In the genomic region with DNA sequence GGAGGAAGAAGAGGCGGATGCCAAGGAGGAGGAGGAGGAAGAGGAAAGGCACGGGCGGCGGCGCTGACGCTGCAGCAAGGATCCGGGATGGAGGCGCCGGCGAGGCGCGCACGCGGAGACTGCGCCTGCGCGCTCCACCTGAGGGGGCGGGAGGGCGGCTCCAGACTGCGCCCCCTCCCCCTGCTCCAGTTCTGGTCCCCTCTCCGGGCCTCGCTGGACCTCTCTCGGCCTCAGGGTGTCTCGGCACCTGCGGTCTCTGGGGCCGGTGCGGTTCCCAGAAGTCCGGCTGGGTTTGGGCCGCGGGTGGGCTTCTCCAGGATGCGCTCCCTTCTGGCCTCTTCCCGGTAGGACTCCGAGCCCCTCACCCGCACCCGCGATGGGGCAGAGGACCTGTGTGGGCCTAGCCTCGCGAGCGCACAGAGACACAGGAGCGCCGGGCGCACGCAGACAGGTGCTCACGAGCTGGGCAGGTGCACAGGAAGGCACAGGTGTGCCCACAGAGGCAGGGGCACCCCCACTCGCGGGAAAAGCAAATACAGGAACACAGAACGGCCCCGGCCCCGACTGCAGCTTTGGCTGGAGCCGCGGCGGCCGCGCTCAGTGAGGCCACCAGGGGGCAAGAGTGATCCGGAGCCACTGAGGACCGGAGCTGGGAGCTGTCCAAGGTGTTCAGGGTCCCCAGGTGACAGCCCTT, we compare ENCODE assay signal across 1 cellular context.
TF ChIP-seq lines count a peak whose summit lies in the region.

NPDC1 (minus strand) TSS at position 84 of the 694 bp plus-strand sequence. CDS start 188 bp downstream, outside the sequence.

TF ChIP-seq in HEK293, 187 proteins besides CTCF, POLR2A, EP300 and RAD21 (continued from another document):
- TF ChIP-seq KLF7 (tag by site-specific recombination; IDR thresholded peaks at IDR 0.05; ENCODE audit: borderline replicate concordance) (peak; percentile 42; the same call in 1 of the 2 replicates), ZNF843 (tag by site-specific recombination; IDR thresholded peaks at IDR 0.05) (0 out of 2 replicates have a peak, but pooled peaks have one; percentile 48), ZNF146 (tag by site-specific recombination; IDR thresholded peaks at IDR 0.05) (no peak), GLIS2 (tag by site-specific recombination; IDR thresholded peaks at IDR 0.05) (peak; percentile 87), ZNF621 (tag by site-specific recombination; IDR thresholded peaks at IDR 0.05) (no peak), KLF8 (tag by site-specific recombination; IDR thresholded peaks at IDR 0.05) (peak; percentile 92), ZNF561 (tag by site-specific recombination; IDR thresholded peaks at IDR 0.05; ENCODE audit: borderline replicate concordance) (0 out of 2 replicates have a peak, but pooled peaks have one; percentile 26), BCL11A (tag by site-specific recombination; IDR thresholded peaks at IDR 0.05; ENCODE audit: low read depth) (peak; percentile 96), KLF9 (tag by site-specific recombination; IDR thresholded peaks at IDR 0.05; ENCODE audit: low read depth) (peak; percentile 77), ZNF701 (tag by site-specific recombination; IDR thresholded peaks at IDR 0.05) (no peak), ZNF654 (tag by site-specific recombination; IDR thresholded peaks at IDR 0.05; ENCODE audit: low read depth) (peak; percentile 56), ZNF544 (tag by site-specific recombination; IDR thresholded peaks at IDR 0.05) (no peak), EGR2 (tag by site-specific recombination; IDR thresholded peaks at IDR 0.05; ENCODE audit: low read depth) (peak; percentile 91), ZNF366 (tag by site-specific recombination; conservative IDR thresholded peaks at IDR 0.05) (no peak), ZBTB7A (tag by site-specific recombination; IDR thresholded peaks at IDR 0.05; ENCODE audit: low read depth) (peak; percentile 76; the same call in 1 of the 2 replicates), ZNF596 (tag by site-specific recombination; IDR thresholded peaks at IDR 0.05) (no peak; the same call in 1 of the 2 replicates), ZBTB8A (tag by site-specific recombination; IDR thresholded peaks at IDR 0.05) (peak; percentile 70), ZNF335 (tag by site-specific recombination; conservative IDR thresholded peaks at IDR 0.05) (peak; percentile 92), ZNF510 (tag by site-specific recombination; IDR thresholded peaks at IDR 0.05; ENCODE audit: insufficient replicate concordance) (no peak), KLF10 (tag by site-specific recombination; IDR thresholded peaks at IDR 0.05) (no peak), MYNN (tag by site-specific recombination; IDR thresholded peaks at IDR 0.05; ENCODE audit: borderline replicate concordance) (no peak), ZNF2 (tag by site-specific recombination; IDR thresholded peaks at IDR 0.05) (peak; percentile 85)
- TF ChIP-seq, protein P1, sequence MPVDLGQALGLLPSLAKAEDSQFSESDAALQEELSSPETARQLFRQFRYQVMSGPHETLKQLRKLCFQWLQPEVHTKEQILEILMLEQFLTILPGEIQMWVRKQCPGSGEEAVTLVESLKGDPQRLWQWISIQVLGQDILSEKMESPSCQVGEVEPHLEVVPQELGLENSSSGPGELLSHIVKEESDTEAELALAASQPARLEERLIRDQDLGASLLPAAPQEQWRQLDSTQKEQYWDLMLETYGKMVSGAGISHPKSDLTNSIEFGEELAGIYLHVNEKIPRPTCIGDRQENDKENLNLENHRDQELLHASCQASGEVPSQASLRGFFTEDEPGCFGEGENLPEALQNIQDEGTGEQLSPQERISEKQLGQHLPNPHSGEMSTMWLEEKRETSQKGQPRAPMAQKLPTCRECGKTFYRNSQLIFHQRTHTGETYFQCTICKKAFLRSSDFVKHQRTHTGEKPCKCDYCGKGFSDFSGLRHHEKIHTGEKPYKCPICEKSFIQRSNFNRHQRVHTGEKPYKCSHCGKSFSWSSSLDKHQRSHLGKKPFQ (tag by site-specific recombination; IDR thresholded peaks at IDR 0.05), result no peak
- TF ChIP-seq, protein P2, sequence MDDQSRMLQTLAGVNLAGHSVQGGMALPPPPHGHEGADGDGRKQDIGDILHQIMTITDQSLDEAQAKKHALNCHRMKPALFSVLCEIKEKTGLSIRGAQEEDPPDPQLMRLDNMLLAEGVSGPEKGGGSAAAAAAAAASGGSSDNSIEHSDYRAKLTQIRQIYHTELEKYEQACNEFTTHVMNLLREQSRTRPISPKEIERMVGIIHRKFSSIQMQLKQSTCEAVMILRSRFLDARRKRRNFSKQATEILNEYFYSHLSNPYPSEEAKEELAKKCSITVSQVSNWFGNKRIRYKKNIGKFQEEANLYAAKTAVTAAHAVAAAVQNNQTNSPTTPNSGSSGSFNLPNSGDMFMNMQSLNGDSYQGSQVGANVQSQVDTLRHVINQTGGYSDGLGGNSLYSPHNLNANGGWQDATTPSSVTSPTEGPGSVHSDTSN (CRISPR knock-in tag; IDR thresholded peaks at IDR 0.05), result no peak
- TF ChIP-seq, protein P3, sequence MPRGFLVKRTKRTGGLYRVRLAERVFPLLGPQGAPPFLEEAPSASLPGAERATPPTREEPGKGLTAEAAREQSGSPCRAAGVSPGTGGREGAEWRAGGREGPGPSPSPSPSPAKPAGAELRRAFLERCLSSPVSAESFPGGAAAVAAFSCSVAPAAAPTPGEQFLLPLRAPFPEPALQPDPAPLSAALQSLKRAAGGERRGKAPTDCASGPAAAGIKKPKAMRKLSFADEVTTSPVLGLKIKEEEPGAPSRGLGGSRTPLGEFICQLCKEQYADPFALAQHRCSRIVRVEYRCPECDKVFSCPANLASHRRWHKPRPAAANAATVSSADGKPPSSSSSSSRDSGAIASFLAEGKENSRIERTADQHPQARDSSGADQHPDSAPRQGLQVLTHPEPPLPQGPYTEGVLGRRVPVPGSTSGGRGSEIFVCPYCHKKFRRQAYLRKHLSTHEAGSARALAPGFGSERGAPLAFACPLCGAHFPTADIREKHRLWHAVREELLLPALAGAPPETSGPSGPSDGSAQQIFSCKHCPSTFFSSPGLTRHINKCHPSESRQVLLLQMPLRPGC (tag by site-specific recombination; IDR thresholded peaks at IDR 0.05), result no peak; the same call in 1 of the 2 replicates
TF ChIP-seq in HEK293: peak in this region for 55.
